In the genomic region with DNA sequence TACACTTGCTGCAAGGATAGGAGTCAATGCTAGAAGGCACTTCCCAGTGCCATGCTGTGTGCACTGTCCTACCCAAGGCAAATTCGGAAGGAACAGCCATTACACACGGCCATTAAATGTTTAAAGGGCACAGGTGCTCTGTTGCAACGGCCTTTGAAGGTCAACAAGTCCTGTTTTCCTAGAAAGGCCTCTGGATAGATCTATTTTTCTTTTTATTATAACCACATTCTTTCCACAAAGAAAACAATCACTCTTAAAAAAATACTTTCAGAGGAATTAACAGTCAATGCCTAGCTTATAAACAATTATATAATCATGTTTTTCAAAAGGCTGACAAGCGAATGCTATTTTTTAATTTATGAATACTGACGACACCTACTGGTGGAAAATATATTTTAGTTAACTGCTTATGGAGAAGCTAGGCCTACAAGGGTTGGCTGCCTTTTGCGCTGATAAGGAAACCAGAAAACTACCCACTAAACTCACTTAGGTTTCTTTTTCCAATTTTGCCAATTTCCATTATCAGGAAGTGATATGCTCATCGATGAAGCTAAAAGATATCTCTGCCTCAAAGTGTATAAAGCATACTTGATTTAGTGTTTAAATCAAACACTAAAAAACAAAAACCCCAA, we compare ENCODE assay signal across 8 cellular contexts. TPM values are rescaled to one million over a fixed set of nuclear protein-coding genes. Genes with fewer than 3 reads are reported as not detected.
A peak's percentile ranks its signal among the peaks of the same experiment; 100 is the strongest.
DNase-seq lines count a peak whose midpoint lies in the region; ATAC-seq, FAIRE-seq and TF ChIP-seq lines count a peak whose summit lies in the region.

No MANE protein-coding gene starts in this region.

- H3K4me3 ChIP-seq in choroid plexus epithelial cell (ENCODE audit: low read depth, low read length) (peak overlapping the region; percentile 45), liver (ENCODE audit: low read depth in 1 of 3, low read length in 3 of 3) (peak overlapping the region in 1 of 3 donors; percentile 46)

- no peaks in the 10 kb centered on the region for H3K36me3 ChIP-seq in liver (ENCODE audit: control insufficient read depth in 4 of 4, insufficient read depth in 3 of 4, low read depth in 1 of 4, low read length in 3 of 4)

- WGBS in liver, result 11% methylated on average over 7 of the region's 7 CpGs

- H3K27me3 ChIP-seq in liver (ENCODE audit: control insufficient read depth in 4 of 4, insufficient read depth in 4 of 4, low read length in 3 of 4), result no peaks in the 10 kb centered on the region

- DNase-seq in LoVo (ENCODE audit: low spot score) (peak; percentile 65), SIG-M5 (lab: John Stamatoyannopoulos, UW) (peak; percentile 42), choroid plexus epithelial cell (ENCODE audit: low read depth) (peak; percentile 83), omental fat pad (ENCODE audit: low spot score) (no peak)

- TF ChIP-seq CTCF in choroid plexus epithelial cell (conservative IDR thresholded peaks at IDR 0.05; ENCODE audit: low read depth, low read length) (peak; percentile 54), liver (IDR thresholded peaks at IDR 0.05; ENCODE audit: low read depth, low read length, missing input control) (peak; percentile 53), omental fat pad (IDR thresholded peaks at IDR 0.05) (peak in 1 of 3 donors; percentile 3)

- peak overlapping the region; percentile 33 to 55 for H3K9ac ChIP-seq in liver (ENCODE audit: low read depth in 1 of 2, low read length in 2 of 2)

- TF ChIP-seq RAD21 in liver (IDR thresholded peaks at IDR 0.05), result peak; percentile 74 to 78

- H3K9me3 ChIP-seq in liver (ENCODE audit: control insufficient read depth in 4 of 4, low read length in 3 of 4), result no peaks in the 10 kb centered on the region

- peaks cover 0 to 19% (median 13%) of the 10 kb centered on the region in 4 donors for H3K4me1 ChIP-seq in liver (ENCODE audit: control insufficient read depth in 4 of 4, insufficient read depth in 4 of 4, low read length in 3 of 4)

- no peak for ATAC-seq in GM18511 (IDR thresholded peaks at IDR 0.05; ENCODE audit: unreplicated experiment)
- no peak for ATAC-seq in omental fat pad (ENCODE audit: low FRiP score)

- H3K27ac ChIP-seq in liver (ENCODE audit: low read depth in 1 of 2, low read length in 2 of 2) (peak overlapping the region in 1 of 2 donors; percentile 6), temporal lobe (ENCODE audit: low read depth, low read length) (peak overlapping the region; percentile 88)

- FAIRE-seq in G401.6 (lab: Jason Lieb, UNC), result peak; percentile 96

TF ChIP-seq in liver, 16 proteins besides CTCF, POLR2A, EP300 and RAD21:
- TF ChIP-seq EGR1 (IDR thresholded peaks at IDR 0.05; ENCODE audit: low read depth in 2 of 2), result no peak
- TF ChIP-seq YY1 (IDR thresholded peaks at IDR 0.05), result peak; percentile 88
- peak in 1 of 2 donors; percentile 13 for TF ChIP-seq HNF4A (conservative IDR thresholded peaks at IDR 0.05)
- peak; percentile 7 to 22 for TF ChIP-seq RXRA (IDR thresholded peaks at IDR 0.05)
- TF ChIP-seq, protein P1, sequence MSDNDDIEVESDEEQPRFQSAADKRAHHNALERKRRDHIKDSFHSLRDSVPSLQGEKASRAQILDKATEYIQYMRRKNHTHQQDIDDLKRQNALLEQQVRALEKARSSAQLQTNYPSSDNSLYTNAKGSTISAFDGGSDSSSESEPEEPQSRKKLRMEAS (IDR thresholded peaks at IDR 0.05), result peak; percentile 17
- TF ChIP-seq TAF1 (conservative IDR thresholded peaks at IDR 0.05), result no peak
- TF ChIP-seq FOXA1 (IDR thresholded peaks at IDR 0.05), result no peak
- TF ChIP-seq GABPA (IDR thresholded peaks at IDR 0.05 in 1 of 2, conservative IDR thresholded peaks at IDR 0.05 in 1 of 2), result no peak
- TF ChIP-seq, protein P2, sequence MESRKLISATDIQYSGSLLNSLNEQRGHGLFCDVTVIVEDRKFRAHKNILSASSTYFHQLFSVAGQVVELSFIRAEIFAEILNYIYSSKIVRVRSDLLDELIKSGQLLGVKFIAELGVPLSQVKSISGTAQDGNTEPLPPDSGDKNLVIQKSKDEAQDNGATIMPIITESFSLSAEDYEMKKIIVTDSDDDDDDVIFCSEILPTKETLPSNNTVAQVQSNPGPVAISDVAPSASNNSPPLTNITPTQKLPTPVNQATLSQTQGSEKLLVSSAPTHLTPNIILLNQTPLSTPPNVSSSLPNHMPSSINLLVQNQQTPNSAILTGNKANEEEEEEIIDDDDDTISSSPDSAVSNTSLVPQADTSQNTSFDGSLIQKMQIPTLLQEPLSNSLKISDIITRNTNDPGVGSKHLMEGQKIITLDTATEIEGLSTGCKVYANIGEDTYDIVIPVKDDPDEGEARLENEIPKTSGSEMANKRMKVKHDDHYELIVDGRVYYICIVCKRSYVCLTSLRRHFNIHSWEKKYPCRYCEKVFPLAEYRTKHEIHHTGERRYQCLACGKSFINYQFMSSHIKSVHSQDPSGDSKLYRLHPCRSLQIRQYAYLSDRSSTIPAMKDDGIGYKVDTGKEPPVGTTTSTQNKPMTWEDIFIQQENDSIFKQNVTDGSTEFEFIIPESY (IDR thresholded peaks at IDR 0.05), result no peak
- TF ChIP-seq NR2F2 (IDR thresholded peaks at IDR 0.05), result no peak
- TF ChIP-seq SP1 (IDR thresholded peaks at IDR 0.05), result no peak
- TF ChIP-seq HNF4G (IDR thresholded peaks at IDR 0.05), result no peak
- TF ChIP-seq JUND (IDR thresholded peaks at IDR 0.05), result no peak
- TF ChIP-seq, protein P3, sequence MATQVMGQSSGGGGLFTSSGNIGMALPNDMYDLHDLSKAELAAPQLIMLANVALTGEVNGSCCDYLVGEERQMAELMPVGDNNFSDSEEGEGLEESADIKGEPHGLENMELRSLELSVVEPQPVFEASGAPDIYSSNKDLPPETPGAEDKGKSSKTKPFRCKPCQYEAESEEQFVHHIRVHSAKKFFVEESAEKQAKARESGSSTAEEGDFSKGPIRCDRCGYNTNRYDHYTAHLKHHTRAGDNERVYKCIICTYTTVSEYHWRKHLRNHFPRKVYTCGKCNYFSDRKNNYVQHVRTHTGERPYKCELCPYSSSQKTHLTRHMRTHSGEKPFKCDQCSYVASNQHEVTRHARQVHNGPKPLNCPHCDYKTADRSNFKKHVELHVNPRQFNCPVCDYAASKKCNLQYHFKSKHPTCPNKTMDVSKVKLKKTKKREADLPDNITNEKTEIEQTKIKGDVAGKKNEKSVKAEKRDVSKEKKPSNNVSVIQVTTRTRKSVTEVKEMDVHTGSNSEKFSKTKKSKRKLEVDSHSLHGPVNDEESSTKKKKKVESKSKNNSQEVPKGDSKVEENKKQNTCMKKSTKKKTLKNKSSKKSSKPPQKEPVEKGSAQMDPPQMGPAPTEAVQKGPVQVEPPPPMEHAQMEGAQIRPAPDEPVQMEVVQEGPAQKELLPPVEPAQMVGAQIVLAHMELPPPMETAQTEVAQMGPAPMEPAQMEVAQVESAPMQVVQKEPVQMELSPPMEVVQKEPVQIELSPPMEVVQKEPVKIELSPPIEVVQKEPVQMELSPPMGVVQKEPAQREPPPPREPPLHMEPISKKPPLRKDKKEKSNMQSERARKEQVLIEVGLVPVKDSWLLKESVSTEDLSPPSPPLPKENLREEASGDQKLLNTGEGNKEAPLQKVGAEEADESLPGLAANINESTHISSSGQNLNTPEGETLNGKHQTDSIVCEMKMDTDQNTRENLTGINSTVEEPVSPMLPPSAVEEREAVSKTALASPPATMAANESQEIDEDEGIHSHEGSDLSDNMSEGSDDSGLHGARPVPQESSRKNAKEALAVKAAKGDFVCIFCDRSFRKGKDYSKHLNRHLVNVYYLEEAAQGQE (IDR thresholded peaks at IDR 0.05), result no peak
- TF ChIP-seq, protein P4, sequence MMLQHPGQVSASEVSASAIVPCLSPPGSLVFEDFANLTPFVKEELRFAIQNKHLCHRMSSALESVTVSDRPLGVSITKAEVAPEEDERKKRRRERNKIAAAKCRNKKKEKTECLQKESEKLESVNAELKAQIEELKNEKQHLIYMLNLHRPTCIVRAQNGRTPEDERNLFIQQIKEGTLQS (IDR thresholded peaks at IDR 0.05), result no peak
- TF ChIP-seq FOXA2 (IDR thresholded peaks at IDR 0.05), result no peak

RNA-seq across cellular contexts. Expression of a gene that starts 2.4 kb away (rescaled TPM):
- total RNA-seq in liver (1 to 10 TPM; 2.4 to 7.9 TPM), temporal lobe (31.7 TPM), omental fat pad (10 to 100 TPM; 16.9 to 26.3 (median 21.9) TPM)
- polyA plus RNA-seq in liver, result 1 to 10 TPM; 1.6 to 1.7 TPM
